In genomic region chr17:70365098-70365583, GRCh38 we compare ENCODE assay signal across 10 cellular contexts.
DNase-seq lines count a peak whose midpoint lies in the region; ATAC-seq lines count a peak whose summit lies in the region.
"Had no signal": no experiment of that assay in that cellular context is flagged by ENCODE, and none has a peak within 500 bp of the region (broad histone marks: within the 10 kb centered on the region; RNA-seq: fewer than 3 reads in every experiment).

No MANE protein-coding gene starts in this region.

- DNase-seq in EL, result peak; percentile 48
- DNase-seq in HT1080 (ENCODE audit: low read depth), result peak; percentile 79
- peak; percentile 95 for DNase-seq in iris pigment epithelial cell (ENCODE audit: low read depth)
- no peak for DNase-seq in iPS-NIHi11 (ENCODE audit: low spot score)
- DNase-seq in NCI-H1092 (lab: John Stamatoyannopoulos, UW), result no peak
- no peak for DNase-seq in NCI-H345 (lab: John Stamatoyannopoulos, UW)
- no peak for DNase-seq in NK-92 treated with Interleukin-12 subunit alpha and Interleukin-12 subunit beta, amount 100 ng/mL, for 24 hours (lab: John Stamatoyannopoulos, UW)
- DNase-seq: effector memory CD8-positive, alpha-beta T cell; GDM1 had no signal

- peak; percentile 88 for ATAC-seq in GM21619 (IDR thresholded peaks at IDR 0.05; ENCODE audit: unreplicated experiment)
- ATAC-seq: effector memory CD8-positive, alpha-beta T cell had no signal

Comparison
In these comparisons a context has a peak if more than half of its experiments do, and no peak if none do; other contexts are left out.
1. DNase-seq: peak in EL (single experiment), HT1080 (single experiment) and iris pigment epithelial cell (single experiment); none in iPS-NIHi11 (single experiment), NCI-H1092 (single experiment), NCI-H345 (single experiment) and NK-92 treated with Interleukin-12 subunit alpha and Interleukin-12 subunit beta, amount 100 ng/mL, for 24 hours (single experiment).